ENCODE assay signal across 8 cellular contexts in genomic region chr2:74502720-74503505, GRCh38. TPM values are rescaled to one million over a fixed set of nuclear protein-coding genes. Genes with fewer than 3 reads are reported as not detected.
DNase-seq lines count a peak whose midpoint lies in the region; ATAC-seq, FAIRE-seq and TF ChIP-seq lines count a peak whose summit lies in the region.

No MANE protein-coding gene starts in this region.

- H3K27ac Mint-ChIP-seq in activated CD4-positive, alpha-beta memory T cell treated with anti-CD3 and anti-CD28 coated beads, Interleukin-2, amount 10 ng/mL, durations not matched to agents 7 days and 5 days = no peak overlapping the region
- H3K27ac Mint-ChIP-seq in natural killer cell = peak overlapping the region; percentile 84 to 90

- H3K9me3 Mint-ChIP-seq in activated CD4-positive, alpha-beta memory T cell treated with anti-CD3 and anti-CD28 coated beads, Interleukin-2, amount 10 ng/mL, durations not matched to agents 7 days and 5 days = no peaks in the 10 kb centered on the region
- H3K9me3 Mint-ChIP-seq in natural killer cell = no peaks in the 10 kb centered on the region

- 0 out of 2 replicates have a peak overlapping the region, but pooled peaks have one; percentile 40 for H3K9ac ChIP-seq in HUES64 (ENCODE audit: low read depth, low read length)

- FAIRE-seq in D721Med (lab: Jason Lieb, UNC) = no peak

- peaks cover 26% of the 10 kb centered on the region for H3K4me1 ChIP-seq in HUES64 (ENCODE audit: insufficient read depth, low read length)

- DNase-seq in D721Med (ENCODE audit: insufficient read length, low spot score) = no peak
- DNase-seq in activated CD4-positive, alpha-beta memory T cell treated with anti-CD3 and anti-CD28 coated beads, Interleukin-2, amount 10 ng/mL, durations not matched to agents 7 days and 5 days = peak; percentile 70
- peak; percentile 89 for DNase-seq in fibroblast of mammary gland (ENCODE audit: low read depth)
- peak; percentile 72 for DNase-seq in natural killer cell
- DNase-seq in effector CD4-positive, alpha-beta T cell = no peak
- DNase-seq in NCI-H1930 (lab: John Stamatoyannopoulos, UW) = no peak

- intact Hi-C loops in natural killer cell (cut with micrococcal nuclease) = loop anchor here (1.0 kb wide), 1 partner anchor 20 kb away; the partner anchor contains the start of gene TTC31

- CTCF ChIA-PET in activated CD4-positive, alpha-beta memory T cell treated with anti-CD3 and anti-CD28 coated beads, Interleukin-2, amount 10 ng/mL, durations not matched to agents 7 days and 5 days (lab: Charles Lee) = interaction anchor here (1.2 to 2.5 kb wide), 7 partner anchors 9 to 84 kb away, joined by 3 to 12 read pairs (median 5); partner anchors contain the start of genes CCDC142 and TTC31

- no peaks in the 10 kb centered on the region for H3K9me3 ChIP-seq in HUES64 (ENCODE audit: insufficient read depth, low read depth, low read length)

- peaks cover 46% of the 10 kb centered on the region for H3K27me3 Mint-ChIP-seq in activated CD4-positive, alpha-beta memory T cell treated with anti-CD3 and anti-CD28 coated beads, Interleukin-2, amount 10 ng/mL, durations not matched to agents 7 days and 5 days
- peaks cover 0 to 8% of the 10 kb centered on the region in 2 donors for H3K27me3 Mint-ChIP-seq in natural killer cell (ENCODE audit: low read depth in 2 of 2)

- POLR2A ChIA-PET in activated CD4-positive, alpha-beta memory T cell treated with anti-CD3 and anti-CD28 coated beads, Interleukin-2, amount 10 ng/mL, durations not matched to agents 7 days and 5 days (lab: Charles Lee) = interaction anchor here (0.8 to 3.7 kb wide), 6 partner anchors 9 to 46 kb away, joined by 3 to 25 read pairs (median 8); partner anchors contain the start of genes AUP1, CCDC142, HTRA2 and TLX2

- ATAC-seq in GM19452 (IDR thresholded peaks at IDR 0.05; ENCODE audit: unreplicated experiment) (peak; percentile 50), natural killer cell (peak; percentile 43 to 56 (median 48))

- WGBS in HUES64 = 2% methylated on average over 67 of the region's 67 CpGs

- H3K27me3 ChIP-seq in HUES64 (ENCODE audit: insufficient read depth, low read length) = peaks cover 79% of the 10 kb centered on the region

- peak overlapping the region; percentile 71 for H3K4me3 Mint-ChIP-seq in activated CD4-positive, alpha-beta memory T cell treated with anti-CD3 and anti-CD28 coated beads, Interleukin-2, amount 10 ng/mL, durations not matched to agents 7 days and 5 days
- H3K4me3 Mint-ChIP-seq in natural killer cell = peak overlapping the region; percentile 88

- peaks cover 65% of the 10 kb centered on the region for H3K36me3 Mint-ChIP-seq in activated CD4-positive, alpha-beta memory T cell treated with anti-CD3 and anti-CD28 coated beads, Interleukin-2, amount 10 ng/mL, durations not matched to agents 7 days and 5 days (ENCODE audit: low read depth)
- no peaks in the 10 kb centered on the region for H3K36me3 Mint-ChIP-seq in natural killer cell

- TF ChIP-seq CTCF in D721Med (IDR thresholded peaks at IDR 0.05; ENCODE audit: insufficient read depth, missing control alignments) = peak; percentile 37
- TF ChIP-seq CTCF in fibroblast of mammary gland (conservative IDR thresholded peaks at IDR 0.05; ENCODE audit: control insufficient read depth, insufficient read depth, low read depth, low read length) = peak; percentile 19
- TF ChIP-seq CTCF in natural killer cell (IDR thresholded peaks at IDR 0.05) = peak; percentile 19

- no peak overlapping the region for H3K27ac ChIP-seq in HUES64 (ENCODE audit: low read depth, low read length)

- peaks cover 14% of the 10 kb centered on the region for H3K36me3 ChIP-seq in HUES64 (ENCODE audit: insufficient read depth, low read length)

- H3K4me3 ChIP-seq in HUES64 (ENCODE audit: low read length) (peak overlapping the region; percentile 62), fibroblast of mammary gland (ENCODE audit: control insufficient read depth, low read depth, low read length) (peak overlapping the region; percentile 63)

- peaks cover 73% of the 10 kb centered on the region for H3K4me1 Mint-ChIP-seq in activated CD4-positive, alpha-beta memory T cell treated with anti-CD3 and anti-CD28 coated beads, Interleukin-2, amount 10 ng/mL, durations not matched to agents 7 days and 5 days
- H3K4me1 Mint-ChIP-seq in natural killer cell = peaks cover 51 to 84% of the 10 kb centered on the region in 2 donors

RNA-seq across cellular contexts. Expression of gene LBX2, which starts 3.5 kb away (rescaled TPM):
- polyA plus RNA-seq in HUES64 (2013, experiment 1 of 2) = not detected
- not detected for polyA plus RNA-seq in HUES64 (2013, experiment 2 of 2)
- 1 to 10 TPM; 1.2 to 1.8 TPM for total RNA-seq in activated CD4-positive, alpha-beta memory T cell treated with anti-CD3 and anti-CD28 coated beads, Interleukin-2, amount 10 ng/mL, durations not matched to agents 7 days and 5 days
- total RNA-seq in natural killer cell = 1 to 10 TPM; 1.7 to 1.9 (median 1.8) TPM

RNA-seq across cellular contexts. Expression of gene PCGF1, which starts 4.6 kb away (rescaled TPM):
- polyA plus RNA-seq in HUES64 (2013, experiment 1 of 2) = 12.3 TPM
- 9.4 TPM for polyA plus RNA-seq in HUES64 (2013, experiment 2 of 2)
- total RNA-seq in activated CD4-positive, alpha-beta memory T cell treated with anti-CD3 and anti-CD28 coated beads, Interleukin-2, amount 10 ng/mL, durations not matched to agents 7 days and 5 days = 10 to 100 TPM; 23.0 to 31.4 TPM
- 10 to 100 TPM; 22.9 to 35.9 (median 33.2) TPM for total RNA-seq in natural killer cell

RNA-seq across cellular contexts. Expression of gene TLX2, which starts 11.3 kb away (rescaled TPM):
- polyA plus RNA-seq in HUES64 (2013, experiment 1 of 2) = 0.10 TPM
- polyA plus RNA-seq in HUES64 (2013, experiment 2 of 2) = 0.13 TPM
- total RNA-seq in activated CD4-positive, alpha-beta memory T cell treated with anti-CD3 and anti-CD28 coated beads, Interleukin-2, amount 10 ng/mL, durations not matched to agents 7 days and 5 days = 1 to 10 TPM; 2.6 to 3.3 TPM
- total RNA-seq in natural killer cell = under 1 TPM in 2 of 3 donors, not detected in 1; 0.23 to 0.45 TPM

RNA-seq across cellular contexts. Expression of gene TTC31, which starts 20.0 kb away (rescaled TPM):
- polyA plus RNA-seq in HUES64 (2013, experiment 1 of 2) = 15.6 TPM
- 16.2 TPM for polyA plus RNA-seq in HUES64 (2013, experiment 2 of 2)
- total RNA-seq in activated CD4-positive, alpha-beta memory T cell treated with anti-CD3 and anti-CD28 coated beads, Interleukin-2, amount 10 ng/mL, durations not matched to agents 7 days and 5 days = 10 to 100 TPM; 42.3 to 42.9 TPM
- total RNA-seq in natural killer cell = 10 to 100 TPM; 51.3 to 59.7 (median 53.1) TPM

RNA-seq across cellular contexts. Expression of gene CCDC142, which starts 20.1 kb away (rescaled TPM):
- 7.6 TPM for polyA plus RNA-seq in HUES64 (2013, experiment 1 of 2)
- polyA plus RNA-seq in HUES64 (2013, experiment 2 of 2) = 4.9 TPM
- total RNA-seq in activated CD4-positive, alpha-beta memory T cell treated with anti-CD3 and anti-CD28 coated beads, Interleukin-2, amount 10 ng/mL, durations not matched to agents 7 days and 5 days = 10 to 100 TPM; 20.9 to 25.0 TPM
- 10 to 100 TPM; 14.9 to 25.2 (median 15.6) TPM for total RNA-seq in natural killer cell

Comparison
In these comparisons a context has a peak if more than half of its experiments do, and no peak if none do; other contexts are left out.
1. DNase-seq: peak in activated CD4-positive, alpha-beta memory T cell treated with anti-CD3 and anti-CD28 coated beads, Interleukin-2, amount 10 ng/mL, durations not matched to agents 7 days and 5 days (single experiment), fibroblast of mammary gland (single experiment) and natural killer cell (single experiment); none in D721Med (single experiment), effector CD4-positive, alpha-beta T cell (single experiment) and NCI-H1930 (0 of 2).
2. Peak in every context shown above with its lines, with median percentiles within 50 percentile points of each other: CTCF ChIP-seq.